1 cellular context compared by ENCODE assay signal in genomic region chr2:46705663-46706062, GRCh38.
TF ChIP-seq lines count a peak whose summit lies in the region.

No MANE protein-coding gene starts in this region.

TF ChIP-seq in GM23338, 12 proteins besides CTCF, POLR2A, EP300 and RAD21:
- TF ChIP-seq EZH2 (IDR thresholded peaks at IDR 0.05; ENCODE audit: low read depth, unreplicated experiment): no peak
- no peak for TF ChIP-seq EZH2phosphoT487 (IDR thresholded peaks at IDR 0.05; ENCODE audit: unreplicated experiment)
- no peak for TF ChIP-seq STAT1 (IDR thresholded peaks at IDR 0.05; ENCODE audit: unreplicated experiment)
- TF ChIP-seq ZNF462 (CRISPR knock-in tag; IDR thresholded peaks at IDR 0.05): no peak
- TF ChIP-seq ETS1 (IDR thresholded peaks at IDR 0.05): no peak
- TF ChIP-seq, protein P1, sequence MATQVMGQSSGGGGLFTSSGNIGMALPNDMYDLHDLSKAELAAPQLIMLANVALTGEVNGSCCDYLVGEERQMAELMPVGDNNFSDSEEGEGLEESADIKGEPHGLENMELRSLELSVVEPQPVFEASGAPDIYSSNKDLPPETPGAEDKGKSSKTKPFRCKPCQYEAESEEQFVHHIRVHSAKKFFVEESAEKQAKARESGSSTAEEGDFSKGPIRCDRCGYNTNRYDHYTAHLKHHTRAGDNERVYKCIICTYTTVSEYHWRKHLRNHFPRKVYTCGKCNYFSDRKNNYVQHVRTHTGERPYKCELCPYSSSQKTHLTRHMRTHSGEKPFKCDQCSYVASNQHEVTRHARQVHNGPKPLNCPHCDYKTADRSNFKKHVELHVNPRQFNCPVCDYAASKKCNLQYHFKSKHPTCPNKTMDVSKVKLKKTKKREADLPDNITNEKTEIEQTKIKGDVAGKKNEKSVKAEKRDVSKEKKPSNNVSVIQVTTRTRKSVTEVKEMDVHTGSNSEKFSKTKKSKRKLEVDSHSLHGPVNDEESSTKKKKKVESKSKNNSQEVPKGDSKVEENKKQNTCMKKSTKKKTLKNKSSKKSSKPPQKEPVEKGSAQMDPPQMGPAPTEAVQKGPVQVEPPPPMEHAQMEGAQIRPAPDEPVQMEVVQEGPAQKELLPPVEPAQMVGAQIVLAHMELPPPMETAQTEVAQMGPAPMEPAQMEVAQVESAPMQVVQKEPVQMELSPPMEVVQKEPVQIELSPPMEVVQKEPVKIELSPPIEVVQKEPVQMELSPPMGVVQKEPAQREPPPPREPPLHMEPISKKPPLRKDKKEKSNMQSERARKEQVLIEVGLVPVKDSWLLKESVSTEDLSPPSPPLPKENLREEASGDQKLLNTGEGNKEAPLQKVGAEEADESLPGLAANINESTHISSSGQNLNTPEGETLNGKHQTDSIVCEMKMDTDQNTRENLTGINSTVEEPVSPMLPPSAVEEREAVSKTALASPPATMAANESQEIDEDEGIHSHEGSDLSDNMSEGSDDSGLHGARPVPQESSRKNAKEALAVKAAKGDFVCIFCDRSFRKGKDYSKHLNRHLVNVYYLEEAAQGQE (IDR thresholded peaks at IDR 0.05; ENCODE audit: unreplicated experiment): no peak
- no peak for TF ChIP-seq ZNF331 (CRISPR knock-in tag; IDR thresholded peaks at IDR 0.05; ENCODE audit: low read depth)
- no peak for TF ChIP-seq CREB1 (CRISPR knock-in tag; IDR thresholded peaks at IDR 0.05; ENCODE audit: low read depth)
- TF ChIP-seq POLR2AphosphoS5 (IDR thresholded peaks at IDR 0.05; ENCODE audit: low read depth): no peak
- no peak for TF ChIP-seq NANOG (IDR thresholded peaks at IDR 0.05; ENCODE audit: borderline replicate concordance)
- TF ChIP-seq ZNF114 (CRISPR knock-in tag; IDR thresholded peaks at IDR 0.05): no peak
- TF ChIP-seq JUNB (IDR thresholded peaks at IDR 0.05; ENCODE audit: unreplicated experiment): no peak
